In genomic region chr13:105144936-105145335, GRCh38 we compare ENCODE assay signal across 21 cellular contexts.
"Had no signal": no experiment of that assay in that cellular context is flagged by ENCODE, and none has a peak within 500 bp of the region (broad histone marks: within the 10 kb centered on the region; RNA-seq: fewer than 3 reads in every experiment).

No MANE protein-coding gene starts in this region.

- ATAC-seq: foreskin keratinocyte; left ventricle myocardium superior; naive thymus-derived CD8-positive, alpha-beta T cell; sciatic nerve; stimulated activated naive CD8-positive, alpha-beta T cell treated with anti-CD3 and anti-CD28 coated beads, Interleukin-15, amount 100 ng/mL, for 72 hours had no signal

- H3K27ac Mint-ChIP-seq: endodermal cell; immature natural killer cell; mesothelial cell of epicardium; naive thymus-derived CD8-positive, alpha-beta T cell; stimulated activated naive CD8-positive, alpha-beta T cell treated with anti-CD3 and anti-CD28 coated beads, Interleukin-15, amount 100 ng/mL, for 72 hours had no signal

- H3K27me3 Mint-ChIP-seq: stimulated activated naive CD8-positive, alpha-beta T cell treated with anti-CD3 and anti-CD28 coated beads, Interleukin-15, amount 100 ng/mL, for 72 hours had no signal

- H3K36me3 Mint-ChIP-seq: immature natural killer cell; mesothelial cell of epicardium; naive thymus-derived CD8-positive, alpha-beta T cell had no signal

- H3K4me3 Mint-ChIP-seq: endodermal cell; immature natural killer cell; mesothelial cell of epicardium; naive thymus-derived CD8-positive, alpha-beta T cell; stimulated activated naive CD8-positive, alpha-beta T cell treated with anti-CD3 and anti-CD28 coated beads, Interleukin-15, amount 100 ng/mL, for 72 hours had no signal

- DNase-seq: cerebellar nuclear complex; cortex of kidney; effector CD4-positive, alpha-beta T cell; endodermal cell; foreskin keratinocyte; immature natural killer cell; left ventricle myocardium superior; mesenchymal stem cell; naive thymus-derived CD8-positive, alpha-beta T cell; occipital lobe; ovary; stimulated activated CD4-positive, alpha-beta T cell treated with anti-CD3 and anti-CD28 coated beads, Interleukin-12 subunit alpha, Interleukin-12 subunit beta, amount 100 ng/mL, for 4 hours; stimulated activated CD4-positive, alpha-beta T cell treated with anti-CD3 and anti-CD28 coated beads, Interleukin-1b, Interleukin-23, amount 100 ng/mL, for 48 hours; stimulated activated CD4-positive, alpha-beta T cell treated with anti-CD3 and anti-CD28 coated beads, Interleukin-4, amount 100 ng/mL, for 1 hour; stimulated activated CD8-positive, alpha-beta memory T cell treated with anti-CD3 and anti-CD28 coated beads, Interleukin-4, amount 100 ng/mL, for 48 hours; stimulated activated naive CD4-positive, alpha-beta T cell; stimulated activated naive CD8-positive, alpha-beta T cell treated with anti-CD3 and anti-CD28 coated beads, Interleukin-15, amount 100 ng/mL, for 72 hours; thyroid gland; trophoblast cell had no signal

- H3K9me3 Mint-ChIP-seq: endodermal cell; immature natural killer cell; naive thymus-derived CD8-positive, alpha-beta T cell; stimulated activated naive CD8-positive, alpha-beta T cell treated with anti-CD3 and anti-CD28 coated beads, Interleukin-15, amount 100 ng/mL, for 72 hours had no signal
